In genomic region chr5:10860196-10860543, GRCh38 we compare ENCODE assay signal across 23 cellular contexts.
"Had no signal": no experiment of that assay in that cellular context is flagged by ENCODE, and none has a peak within 500 bp of the region (broad histone marks: within the 10 kb centered on the region; RNA-seq: fewer than 3 reads in every experiment).

No MANE protein-coding gene starts in this region.

- H3K4me1 ChIP-seq: pancreas, vagina had no signal

- FAIRE-seq: colon, endothelial cell of umbilical vein, frontal cortex, keratinocyte, pancreas had no signal

- H3K4me2 ChIP-seq: smooth muscle cell had no signal

- H3K27ac Mint-ChIP-seq: memory B cell; naive thymus-derived CD4-positive, alpha-beta T cell; nephron had no signal

- H3K36me3 ChIP-seq: neutrophil, pancreas, stomach, thyroid gland, vagina had no signal

- ATAC-seq: naive thymus-derived CD4-positive, alpha-beta T cell; pancreas had no signal

- H3K36me3 Mint-ChIP-seq: memory B cell; naive thymus-derived CD4-positive, alpha-beta T cell had no signal

- H3K9me3 ChIP-seq: neutrophil, pancreas, stomach, thyroid gland, vagina had no signal

- H3K27me3 ChIP-seq: dorsolateral prefrontal cortex, pancreas, thyroid gland, vagina had no signal

- H3K4me3 Mint-ChIP-seq: memory B cell; naive thymus-derived CD4-positive, alpha-beta T cell; nephron had no signal

- DNase-seq: dorsolateral prefrontal cortex; effector CD8-positive, alpha-beta T cell; midbrain; naive thymus-derived CD4-positive, alpha-beta T cell; pancreas; stimulated activated CD4-positive, alpha-beta T cell treated with anti-CD3 and anti-CD28 coated beads, Interleukin-12 subunit alpha, Interleukin-12 subunit beta, amount 100 ng/mL, for 4 hours; stimulated activated CD4-positive, alpha-beta T cell treated with anti-CD3 and anti-CD28 coated beads, Interleukin-1b, Interleukin-23, amount 100 ng/mL, for 48 hours; stimulated activated CD4-positive, alpha-beta T cell treated with anti-CD3 and anti-CD28 coated beads, Interleukin-4, amount 100 ng/mL, for 1 hour; stimulated activated CD8-positive, alpha-beta memory T cell treated with anti-CD3 and anti-CD28 coated beads, Interleukin-4, amount 100 ng/mL, for 48 hours; stimulated activated naive CD4-positive, alpha-beta T cell treated with Interleukin-2 at 50 U/mL for 16 hours; stomach; thyroid gland; trophoblast cell had no signal

- H3K9me3 Mint-ChIP-seq: memory B cell had no signal

- H3K27ac ChIP-seq: dorsolateral prefrontal cortex, neutrophil, pancreas, stomach, thyroid gland, vagina had no signal

- H3K4me3 ChIP-seq: dorsolateral prefrontal cortex, lung, pancreas, smooth muscle cell, stomach, thyroid gland, vagina had no signal
